17 cellular contexts compared by ENCODE assay signal in the genomic region with DNA sequence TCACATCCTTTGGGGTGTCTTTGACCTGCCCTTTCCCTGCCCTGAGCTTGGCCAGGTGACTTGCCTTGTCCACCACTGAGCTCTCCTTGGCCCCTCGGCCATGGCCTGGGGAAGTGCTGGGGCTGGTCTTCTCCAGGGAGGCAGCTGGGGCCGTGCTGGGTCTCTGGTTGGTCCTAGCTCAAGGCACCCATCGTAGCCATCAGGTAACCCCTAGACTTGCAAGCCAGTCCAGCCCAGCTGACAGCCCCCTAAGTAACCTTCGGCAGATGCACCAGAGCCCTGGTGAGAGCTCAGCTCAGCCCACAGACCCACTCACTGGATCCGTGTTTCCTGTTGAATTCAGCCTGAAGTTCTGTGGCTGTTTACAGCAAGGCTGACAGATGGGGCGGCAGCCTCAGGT.
"Had no signal": no experiment of that assay in that cellular context is flagged by ENCODE, and none has a peak within 500 bp of the region (broad histone marks: within the 10 kb centered on the region; RNA-seq: fewer than 3 reads in every experiment).

No MANE protein-coding gene starts in this region.

- H3K4me2 ChIP-seq: hepatocyte had no signal

- H3K4me1 ChIP-seq: tibial nerve, vagina had no signal

- H3K27me3 ChIP-seq: hepatocyte, tibial nerve, vagina had no signal

- H3K27ac ChIP-seq: epithelial cell of prostate, hepatocyte, tibial nerve, vagina had no signal

- DNase-seq: activated CD4-positive, alpha-beta T cell treated with anti-CD3 and anti-CD28 coated beads for 36 hours; activated CD8-positive, alpha-beta memory T cell treated with anti-CD3 and anti-CD28 coated beads, Interleukin-2, amount 50 U/mL, for 48 hours; activated CD8-positive, alpha-beta T cell treated with anti-CD3 and anti-CD28 coated beads, Interleukin-2, amount 10 ng/mL, durations not matched to agents 7 days and 5 days; activated gamma-delta T cell treated with Interleukin-2 at 50 U/mL for 16 hours; amniotic stem cell; effector memory CD8-positive, alpha-beta T cell; foreskin fibroblast; nucleus accumbens; retina; stimulated activated CD4-positive, alpha-beta T cell treated with anti-CD3 and anti-CD28 coated beads, Interleukin-2, amount 100 ng/mL, for 24 hours; stimulated activated naive CD4-positive, alpha-beta T cell treated with Interleukin-2 at 50 U/mL for 16 hours; substantia nigra had no signal

- H3K4me3 ChIP-seq: hepatocyte, lung, tibial nerve, vagina had no signal

- H3K9me3 ChIP-seq: vagina had no signal

- H3K36me3 ChIP-seq: tibial nerve, vagina had no signal
